Comparison of ENCODE assay signal across 19 cellular contexts in the genomic region with DNA sequence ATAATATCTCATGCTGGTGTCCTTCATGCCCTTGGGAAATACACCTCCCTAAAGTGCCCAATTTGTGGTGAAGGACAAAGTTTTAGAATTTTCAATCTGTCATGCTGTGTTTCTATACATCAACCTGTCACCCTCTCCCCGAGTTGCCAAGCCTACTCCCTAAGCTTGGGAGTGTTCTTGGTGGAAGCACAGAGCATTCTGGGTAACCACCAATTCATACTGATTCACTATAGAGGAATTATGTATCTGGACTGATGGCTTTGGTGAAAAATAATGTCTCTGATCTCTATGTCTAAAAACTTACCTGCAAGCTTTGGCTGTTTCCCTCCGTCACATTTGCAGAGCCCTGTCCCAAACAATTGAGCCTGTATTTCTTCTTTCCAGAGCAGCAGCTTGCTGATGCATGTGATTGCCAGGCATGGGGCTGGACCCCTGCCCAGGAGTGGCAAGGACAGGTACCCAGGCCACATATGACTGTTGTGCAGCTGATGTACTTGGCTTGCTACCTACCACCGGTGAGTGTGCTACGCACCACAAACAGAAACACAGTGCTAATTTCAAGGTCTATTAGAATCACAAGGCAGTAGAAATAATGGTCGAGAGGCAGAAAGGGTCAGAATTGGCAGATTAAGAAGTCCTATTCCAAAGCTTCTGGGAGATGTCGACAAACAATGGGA.
DNase-seq lines count a peak whose midpoint lies in the region; ATAC-seq, FAIRE-seq and TF ChIP-seq lines count a peak whose summit lies in the region.
"Had no signal": no experiment of that assay in that cellular context is flagged by ENCODE, and none has a peak within 500 bp of the region (broad histone marks: within the 10 kb centered on the region; RNA-seq: fewer than 3 reads in every experiment).

No MANE protein-coding gene starts in this region.

- H3K79me2 ChIP-seq in H1 (ENCODE audit: control insufficient read depth in 1 of 2, insufficient read depth in 2 of 2, low read length in 2 of 2) (no peaks in the 10 kb centered on the region), osteoblast (ENCODE audit: insufficient read depth, low read length) (no peaks in the 10 kb centered on the region)

- H3K4me1 ChIP-seq in H1 (replicated peaks in 1 of 4; ENCODE audit: control insufficient read depth in 3 of 4, insufficient read depth in 4 of 4, low read length in 3 of 4) (no peaks in the 10 kb centered on the region; a peak in 1 of 7 replicates), osteoblast (ENCODE audit: insufficient read depth, low read length) (peaks cover 22% of the 10 kb centered on the region)
- H3K4me1 ChIP-seq: A549 had no signal

- H2BK12ac ChIP-seq in H1 (ENCODE audit: low read depth, low read length) = no peak overlapping the region

- no peak overlapping the region for H2BK5ac ChIP-seq in H1 (ENCODE audit: low read depth, low read length)

- H3K4me2 ChIP-seq in H1 (ENCODE audit: insufficient read depth in 1 of 2, low read depth in 2 of 2, low read length in 2 of 2) (no peak overlapping the region), osteoblast (ENCODE audit: insufficient read depth, low read length) (peak overlapping the region; percentile 64)
- H3K4me2 ChIP-seq: A549 had no signal

- TF ChIP-seq POLR2A in H1 (IDR thresholded peaks at IDR 0.05; ENCODE audit: control extremely low read depth in 1 of 2, low read depth in 2 of 2, low read length in 2 of 2) = no peak

- no peak overlapping the region for H4K8ac ChIP-seq in H1 (ENCODE audit: extremely low read depth, insufficient read depth, low read length)

- H3K27me3 ChIP-seq in H1 (replicated peaks in 1 of 4; ENCODE audit: control insufficient read depth in 3 of 4, extremely low read depth in 1 of 4, insufficient read depth in 3 of 4, low read length in 3 of 4) (no peaks in the 10 kb centered on the region), osteoblast (ENCODE audit: insufficient read depth, low read length) (no peaks in the 10 kb centered on the region)
- H3K27me3 ChIP-seq: heart left ventricle had no signal

- no peak overlapping the region for H3K23ac ChIP-seq in H1 (ENCODE audit: insufficient read length)

- H3K9ac ChIP-seq in H1 (replicated peaks in 1 of 4; ENCODE audit: extremely low read depth in 1 of 4, low read depth in 3 of 4, low read length in 3 of 4) = no peak overlapping the region

- H3K18ac ChIP-seq in H1 (ENCODE audit: extremely low read depth, low read length) = no peak overlapping the region; the same call in 1 of the 2 replicates

- H2BK15ac ChIP-seq in H1 (ENCODE audit: low read length) = peak overlapping the region; percentile 65; the same call in 1 of the 2 replicates

- no peak overlapping the region for H4K5ac ChIP-seq in H1 (ENCODE audit: insufficient read length, low read depth, low read length)

- peak; percentile 42 for DNase-seq in left ventricle myocardium superior
- DNase-seq in Right ventricle myocardium inferior (ENCODE audit: missing footprints) = no peak
- DNase-seq in H1 (ENCODE audit: low read depth in 1 of 2, low spot score in 2 of 2) = no peak
- DNase-seq in osteoblast (ENCODE audit: insufficient read length, low spot score, missing footprints) = no peak
- no peak for DNase-seq in CD1c-positive myeloid dendritic cell (ENCODE audit: extremely low spot score)
- DNase-seq in COLO829 (ENCODE audit: low spot score) = no peak
- no peak for DNase-seq in GM10248 (ENCODE audit: extremely low spot score)
- DNase-seq: activated CD4-positive, alpha-beta T cell treated with anti-CD3 and anti-CD28 coated beads, Interleukin-2, amount 50 U/mL, for 1 hour; anterior cingulate cortex; COR-L47; effector memory CD8-positive, alpha-beta T cell; heart left ventricle; left cardiac atrium; naive thymus-derived CD8-positive, alpha-beta T cell; NCI-H146; NCI-H524 had no signal

- H3K4me3 ChIP-seq in H1 (ENCODE audit: extremely low read depth in 1 of 4, insufficient read depth in 2 of 4, low read depth in 3 of 4, low read length in 4 of 4) (no peak overlapping the region), osteoblast (ENCODE audit: insufficient read depth, low read length) (no peak overlapping the region)
- H3K4me3 ChIP-seq: A549, heart left ventricle, skin epidermis had no signal

- no peak overlapping the region for H3K4ac ChIP-seq in H1 (replicated peaks; ENCODE audit: insufficient read length, low read depth, low read length)

- H2AFZ ChIP-seq in H1 (ENCODE audit: low read length) (no peak overlapping the region), osteoblast (ENCODE audit: low read length) (no peak overlapping the region)

- no peak overlapping the region for H3K56ac ChIP-seq in H1 (replicated peaks; ENCODE audit: insufficient read length, low read depth, low read length)

- no peak for TF ChIP-seq EP300 in H1 (IDR thresholded peaks at IDR 0.05; ENCODE audit: borderline replicate concordance in 1 of 2, low read depth in 2 of 2, low read length in 2 of 2)

- 86% methylated on average over 6 of the region's 6 CpGs; no CpG with 5 or more reads in 1 of the 2 experiments for WGBS in H1 (ENCODE audit: extremely low coverage in 1 of 2, insufficient coverage in 1 of 2, insufficient read length in 1 of 2, insufficient replicate concordance in 2 of 2, low coverage in 1 of 2, low lambda C conversion rate in 2 of 2, missing lambda C conversion rate in 1 of 2), 2 experiments

- no peaks in the 10 kb centered on the region for H3K23me2 ChIP-seq in H1 (ENCODE audit: low read depth, low read length)

- H2AK5ac ChIP-seq in H1 (ENCODE audit: low read depth, low read length) = no peak overlapping the region

- H2BK20ac ChIP-seq in H1 (ENCODE audit: low read length) = no peak overlapping the region

- peak; percentile 37 for ATAC-seq in left ventricle myocardium superior
- ATAC-seq in Right ventricle myocardium inferior = no peak
- ATAC-seq in GM21529 (IDR thresholded peaks at IDR 0.05; ENCODE audit: unreplicated experiment) = no peak
- ATAC-seq: A549; effector memory CD8-positive, alpha-beta T cell; naive thymus-derived CD8-positive, alpha-beta T cell had no signal

- POLR2A ChIA-PET in H1 (lab: Charles Lee; ENCODE audit: partially characterized antibody) = interaction anchor here (2.3 kb wide), 1 partner anchor 203 kb away, joined by 10 read pairs; the partner anchor contains the start of gene CITED2
- POLR2A ChIA-PET in GM10248 (lab: Yijun Ruan, JAX) = no interaction called here

- FAIRE-seq in H1 (lab: Jason Lieb, UNC) = no peak
- FAIRE-seq: A549 had no signal

- TF ChIP-seq CTCF in H1 (IDR thresholded peaks at IDR 0.05; ENCODE audit: control extremely low read depth in 1 of 3, insufficient read depth in 1 of 3, low read depth in 1 of 3, low read length in 3 of 3) (no peak), osteoblast (IDR thresholded peaks at IDR 0.05; ENCODE audit: extremely low read depth, low read depth, low read length) (no peak), GM10248 (IDR thresholded peaks at IDR 0.05; ENCODE audit: control extremely low read depth, extremely low read depth, low read depth, missing control alignments) (no peak)

- H4K91ac ChIP-seq in H1 (replicated peaks; ENCODE audit: insufficient read length, low read length) = no peak overlapping the region

- intact Hi-C loops in left ventricle myocardium superior (cut with micrococcal nuclease) (no loop called here), Right ventricle myocardium inferior (cut with DNase I) (no loop called here)

- H3K27ac ChIP-seq in H1 (ENCODE audit: low read depth, low read length) = no peak overlapping the region
- H3K27ac ChIP-seq in osteoblast (ENCODE audit: low read depth, low read length) = peak overlapping the region; percentile 93
- H3K27ac ChIP-seq: heart left ventricle had no signal

- CTCF ChIA-PET in H1 (lab: Charles Lee; ENCODE audit: partially characterized antibody) (interaction anchor here (0.6 to 0.8 kb wide), 2 partner anchors 11 to 205 kb away, joined by 3 read pairs; no protein-coding TSS in a partner anchor), GM10248 (lab: Yijun Ruan, JAX) (interaction anchor here (1.3 kb wide), 1 partner anchor 28 kb away, joined by 3 read pairs; no protein-coding TSS in a partner anchor)

- no peaks in the 10 kb centered on the region for H3K36me3 ChIP-seq in H1 (ENCODE audit: control insufficient read depth in 2 of 4, insufficient read depth in 4 of 4, low read length in 3 of 4)
- H3K36me3 ChIP-seq in osteoblast (ENCODE audit: insufficient read depth, low read length) = no peaks in the 10 kb centered on the region
- H3K36me3 ChIP-seq: heart left ventricle had no signal

- no peaks in the 10 kb centered on the region for H3K79me1 ChIP-seq in H1 (ENCODE audit: low read depth, low read length)

- no peaks in the 10 kb centered on the region for H4K20me1 ChIP-seq in H1 (replicated peaks in 1 of 2; ENCODE audit: control insufficient read depth in 1 of 2, insufficient read depth in 2 of 2, low read length in 2 of 2)
- no peaks in the 10 kb centered on the region for H4K20me1 ChIP-seq in osteoblast (ENCODE audit: insufficient read depth, low read length)

- H2BK120ac ChIP-seq in H1 (replicated peaks; ENCODE audit: low read depth, low read length) = no peak overlapping the region

- H3K9me3 ChIP-seq in H1 (ENCODE audit: insufficient read depth in 2 of 2, low read depth in 1 of 2, low read length in 1 of 2) (no peaks in the 10 kb centered on the region), osteoblast (ENCODE audit: low read depth, low read length) (no peaks in the 10 kb centered on the region)
- H3K9me3 ChIP-seq: A549, heart left ventricle had no signal

- TF ChIP-seq RAD21 in H1 (IDR thresholded peaks at IDR 0.05 in 1 of 2, conservative IDR thresholded peaks at IDR 0.05 in 1 of 2; ENCODE audit: low read depth in 2 of 2, low read length in 2 of 2) = no peak

- no peak overlapping the region for H3K14ac ChIP-seq in H1 (ENCODE audit: insufficient read length)

TF ChIP-seq in H1, 55 proteins besides CTCF, POLR2A, EP300 and RAD21:
- TF ChIP-seq, protein P1, sequence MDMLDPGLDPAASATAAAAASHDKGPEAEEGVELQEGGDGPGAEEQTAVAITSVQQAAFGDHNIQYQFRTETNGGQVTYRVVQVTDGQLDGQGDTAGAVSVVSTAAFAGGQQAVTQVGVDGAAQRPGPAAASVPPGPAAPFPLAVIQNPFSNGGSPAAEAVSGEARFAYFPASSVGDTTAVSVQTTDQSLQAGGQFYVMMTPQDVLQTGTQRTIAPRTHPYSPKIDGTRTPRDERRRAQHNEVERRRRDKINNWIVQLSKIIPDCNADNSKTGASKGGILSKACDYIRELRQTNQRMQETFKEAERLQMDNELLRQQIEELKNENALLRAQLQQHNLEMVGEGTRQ (IDR thresholded peaks at IDR 0.05; ENCODE audit: low read length) = no peak
- TF ChIP-seq CEBPB (IDR thresholded peaks at IDR 0.05; ENCODE audit: low read depth, low read length) = no peak
- no peak for TF ChIP-seq SP2 (IDR thresholded peaks at IDR 0.05; ENCODE audit: low read length)
- no peak for TF ChIP-seq NANOG (IDR thresholded peaks at IDR 0.05; ENCODE audit: insufficient read depth, low read depth, low read length, poor library complexity, severe bottlenecking)
- no peak for TF ChIP-seq BCL11A (IDR thresholded peaks at IDR 0.05; ENCODE audit: low read depth in 2 of 2, low read length in 2 of 2)
- no peak for TF ChIP-seq KDM1A (IDR thresholded peaks at IDR 0.05; ENCODE audit: borderline replicate concordance, low read length)
- no peak for TF ChIP-seq YY1 (IDR thresholded peaks at IDR 0.05; ENCODE audit: low read depth, low read length)
